In the genomic region with DNA sequence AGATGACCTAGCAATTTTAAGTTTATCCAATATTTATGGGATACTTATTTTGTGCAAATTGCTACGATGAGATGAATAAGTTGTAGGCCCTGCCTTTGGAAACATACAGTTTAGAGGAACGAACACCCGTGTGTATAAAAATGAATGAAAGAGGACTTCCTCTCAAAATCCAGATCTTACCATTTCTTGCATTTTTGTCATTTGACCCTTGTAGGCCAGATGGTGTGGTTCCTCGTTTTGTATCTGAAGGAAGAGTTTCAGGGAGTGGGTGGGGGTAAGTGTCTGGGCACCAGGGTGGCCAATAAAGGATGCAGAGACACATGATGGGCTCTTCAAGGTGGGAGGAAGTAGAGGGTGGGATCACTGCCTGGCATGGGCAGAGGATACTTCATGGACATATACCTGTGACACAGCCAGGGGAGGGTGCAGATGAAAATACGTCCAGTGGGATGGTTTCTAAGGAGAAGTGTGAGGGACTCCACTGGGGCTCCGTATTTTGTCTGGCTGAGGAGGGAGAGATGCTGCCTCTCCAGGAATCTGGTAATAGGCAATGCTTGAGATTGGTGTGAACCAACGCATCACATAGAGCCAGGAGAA, we compare ENCODE assay signal across 1 cellular context.
TF ChIP-seq lines count a peak whose summit lies in the region.

No MANE protein-coding gene starts in this region.

TF ChIP-seq in GM12878, 131 proteins besides CTCF, POLR2A, EP300 and RAD21:
- TF ChIP-seq RB1 (IDR thresholded peaks at IDR 0.05; ENCODE audit: borderline replicate concordance) (no peak), TAF1 (IDR thresholded peaks at IDR 0.05; ENCODE audit: borderline replicate concordance, low read depth, low read length) (no peak), RUNX3 (IDR thresholded peaks at IDR 0.05; ENCODE audit: low read length) (no peak), POLR2AphosphoS5 (IDR thresholded peaks at IDR 0.05; ENCODE audit: low read length) (peak; percentile 69), CBX5 (IDR thresholded peaks at IDR 0.05; ENCODE audit: low read depth) (no peak)
